8 cellular contexts compared by ENCODE assay signal in the genomic region with DNA sequence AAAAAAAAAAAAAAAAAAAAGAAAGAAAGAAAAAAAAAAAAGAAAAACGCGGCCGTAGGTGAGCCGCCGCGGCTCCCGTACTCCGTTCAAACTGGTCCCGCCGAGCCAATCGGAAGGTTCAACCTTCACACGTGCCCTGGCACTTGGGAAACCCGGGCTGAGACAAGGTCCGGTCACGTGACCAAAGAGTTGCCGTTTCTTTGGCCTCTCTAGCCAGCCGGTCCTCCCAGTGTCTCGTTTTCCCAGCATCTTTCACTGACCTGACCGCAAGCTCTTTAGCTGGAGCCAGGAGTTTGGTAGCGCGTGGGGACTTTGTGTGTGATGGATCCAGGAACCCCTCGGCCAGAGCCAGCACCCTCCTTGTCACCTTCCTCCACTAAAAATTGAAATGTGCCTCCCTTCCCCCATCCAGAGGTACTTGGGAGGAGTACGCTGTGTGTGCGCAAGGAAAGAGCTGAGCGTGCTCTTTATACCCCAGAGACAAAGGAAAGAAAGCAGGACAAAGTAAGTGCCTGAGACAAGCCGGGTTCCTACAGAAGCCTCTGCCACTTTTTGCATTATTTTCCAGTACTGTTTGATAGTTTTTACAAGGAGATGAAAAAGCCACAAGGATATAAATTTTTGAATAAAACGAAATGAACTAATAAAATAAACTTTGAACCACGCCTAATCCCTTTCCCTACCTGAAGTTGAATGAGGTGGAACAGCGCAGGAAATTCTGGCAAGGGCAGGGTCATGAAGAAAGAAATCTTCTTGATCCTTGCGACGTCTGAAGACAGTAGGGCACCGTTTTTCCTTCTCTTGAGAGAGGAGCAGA. TPM values are rescaled to one million over a fixed set of nuclear protein-coding genes. Genes with fewer than 3 reads are reported as not detected.
DNase-seq lines count a peak whose midpoint lies in the region; ATAC-seq and TF ChIP-seq lines count a peak whose summit lies in the region.

No MANE protein-coding gene starts in this region.

- POLR2A ChIA-PET in CD8-positive, alpha-beta T cell (lab: Charles Lee) = interaction anchor here (0.6 to 3.0 kb wide), 9 partner anchors 8 to 73 kb away, joined by 3 to 32 read pairs (median 4); a partner anchor contains a TSS

- no peaks in the 10 kb centered on the region for H3K27me3 ChIP-seq in CD8-positive, alpha-beta T cell (ENCODE audit: insufficient read depth, low read length)

- peak; percentile 88 for ATAC-seq in CD8-positive, alpha-beta T cell
- ATAC-seq in GM21360 (IDR thresholded peaks at IDR 0.05; ENCODE audit: unreplicated experiment) (peak; percentile 77), memory B cell (ENCODE audit: low read depth) (peak; percentile 91)
- ATAC-seq in effector memory CD8-positive, alpha-beta T cell (replicated peaks) = peak; percentile 93

- peak overlapping the region; percentile 89 for H3K27ac Mint-ChIP-seq in CD8-positive, alpha-beta T cell
- peak overlapping the region; percentile 90 to 93 for H3K27ac Mint-ChIP-seq in effector memory CD8-positive, alpha-beta T cell
- peak overlapping the region; percentile 91 for H3K27ac Mint-ChIP-seq in memory B cell

- DNase-seq in CD8-positive, alpha-beta T cell = peak; percentile 81 to 98 (median 90)
- peak; percentile 97 for DNase-seq in HT1080 (ENCODE audit: low read depth)
- DNase-seq in NOMO-1 (lab: John Stamatoyannopoulos, UW; ENCODE audit: unreplicated experiment in 2 of 2) = peak; percentile 91 to 96
- peak; percentile 76 to 80 (median 80) for DNase-seq in activated CD8-positive, alpha-beta memory T cell treated with anti-CD3 and anti-CD28 coated beads for 48 hours (ENCODE audit: low read depth in 2 of 3, low spot score in 2 of 3)
- DNase-seq in effector memory CD8-positive, alpha-beta T cell = peak; percentile 83 to 92 (median 87)
- DNase-seq in memory B cell (ENCODE audit: low spot score in 2 of 2) = peak; percentile 81 to 87
- DNase-seq in stimulated activated CD8-positive, alpha-beta memory T cell treated with anti-CD3 and anti-CD28 coated beads, Interleukin-12 subunit alpha, Interleukin-12 subunit beta, amount 100 ng/mL, for 1 hour (ENCODE audit: low read depth) = peak; percentile 90

- no peaks in the 10 kb centered on the region for H3K9me3 Mint-ChIP-seq in CD8-positive, alpha-beta T cell
- no peaks in the 10 kb centered on the region for H3K9me3 Mint-ChIP-seq in effector memory CD8-positive, alpha-beta T cell
- no peaks in the 10 kb centered on the region for H3K9me3 Mint-ChIP-seq in memory B cell

- H3K4me1 ChIP-seq in CD8-positive, alpha-beta T cell (ENCODE audit: insufficient read depth, low read length) = peaks cover 28% of the 10 kb centered on the region

- intact Hi-C loops in CD8-positive, alpha-beta T cell (cut with DNase I, micrococcal nuclease) = loop anchor here (1.0 to 5.0 kb wide), 6 partner anchors 12 to 560 kb away; a partner anchor contains a TSS

- peaks cover 37% of the 10 kb centered on the region for H3K4me1 Mint-ChIP-seq in CD8-positive, alpha-beta T cell (ENCODE audit: low read depth)
- H3K4me1 Mint-ChIP-seq in effector memory CD8-positive, alpha-beta T cell (ENCODE audit: low read depth in 2 of 2) = peaks cover 34 to 36% of the 10 kb centered on the region in 2 donors
- peaks cover 38% of the 10 kb centered on the region for H3K4me1 Mint-ChIP-seq in memory B cell

- CTCF ChIA-PET in CD8-positive, alpha-beta T cell (lab: Charles Lee) = interaction anchor here (0.6 to 3.9 kb wide), 6 partner anchors 11 to 125 kb away, joined by 3 to 17 read pairs (median 5); a partner anchor contains a TSS

- H3K36me3 Mint-ChIP-seq in CD8-positive, alpha-beta T cell = peaks cover 23% of the 10 kb centered on the region
- peaks cover 43% of the 10 kb centered on the region for H3K36me3 Mint-ChIP-seq in effector memory CD8-positive, alpha-beta T cell (ENCODE audit: insufficient read depth)
- peaks cover 3% of the 10 kb centered on the region for H3K36me3 Mint-ChIP-seq in memory B cell

- H3K36me3 ChIP-seq in CD8-positive, alpha-beta T cell (ENCODE audit: insufficient read depth, low read length) = peaks cover 4% of the 10 kb centered on the region

- no peaks in the 10 kb centered on the region for H3K27me3 Mint-ChIP-seq in CD8-positive, alpha-beta T cell (ENCODE audit: low read depth)
- no peaks in the 10 kb centered on the region for H3K27me3 Mint-ChIP-seq in effector memory CD8-positive, alpha-beta T cell
- H3K27me3 Mint-ChIP-seq in memory B cell = no peaks in the 10 kb centered on the region

- peak overlapping the region; percentile 93 for H3K4me3 Mint-ChIP-seq in CD8-positive, alpha-beta T cell
- H3K4me3 Mint-ChIP-seq in effector memory CD8-positive, alpha-beta T cell = peak overlapping the region; percentile 94 to 96
- peak overlapping the region; percentile 88 for H3K4me3 Mint-ChIP-seq in memory B cell

- TF ChIP-seq CTCF in CD8-positive, alpha-beta T cell (IDR thresholded peaks at IDR 0.05) = no peak

- peak overlapping the region; percentile 85 for H3K4me3 ChIP-seq in CD8-positive, alpha-beta T cell (ENCODE audit: low read depth, low read length)

- H3K9me3 ChIP-seq in CD8-positive, alpha-beta T cell (ENCODE audit: low read length) = no peaks in the 10 kb centered on the region

- H3K27ac ChIP-seq in CD8-positive, alpha-beta T cell (ENCODE audit: low read depth, low read length) = peak overlapping the region; percentile 55

RNA-seq across cellular contexts. Expression of a gene that starts 1.0 kb away (rescaled TPM):
- total RNA-seq in CD8-positive, alpha-beta T cell = 10 to 100 TPM; 39.4 to 39.6 TPM
- total RNA-seq in HT1080 (2014; rRNA removed; shearing (Covaris generic)) = 11.8 and 19.1 TPM in 2 replicates
- polyA plus RNA-seq in HT1080 (2015; cell fraction: cytosol; rRNA removed) = 35.9 and 36.1 TPM in 2 replicates
- polyA plus RNA-seq in HT1080 (2015; cell fraction: nucleus; rRNA removed) = 168 and 175 TPM in 2 replicates

RNA-seq across cellular contexts. Expression of a gene that starts 11.7 kb away (rescaled TPM):
- total RNA-seq in CD8-positive, alpha-beta T cell = 100 to 1,000 TPM; 197 to 213 TPM
- total RNA-seq in HT1080 (2014; rRNA removed; shearing (Covaris generic)) = 290 and 342 TPM in 2 replicates
- 261 and 278 TPM in 2 replicates for polyA plus RNA-seq in HT1080 (2015; cell fraction: cytosol; rRNA removed)
- polyA plus RNA-seq in HT1080 (2015; cell fraction: nucleus; rRNA removed) = 133 and 139 TPM in 2 replicates

RNA-seq across cellular contexts. Expression of a gene that starts 14.5 kb away (rescaled TPM):
- 10 to 100 TPM; 17.6 to 19.8 TPM for total RNA-seq in CD8-positive, alpha-beta T cell
- total RNA-seq in HT1080 (2014; rRNA removed; shearing (Covaris generic)) = 138 and 140 TPM in 2 replicates
- 97.2 and 111 TPM in 2 replicates for polyA plus RNA-seq in HT1080 (2015; cell fraction: cytosol; rRNA removed)
- polyA plus RNA-seq in HT1080 (2015; cell fraction: nucleus; rRNA removed) = 64.6 and 73.6 TPM in 2 replicates

RNA-seq across cellular contexts. Expression of a gene that starts 26.3 kb away (rescaled TPM):
- total RNA-seq in CD8-positive, alpha-beta T cell = 1 to 10 TPM; 2.3 to 2.8 TPM
- 14.0 and 22.2 TPM in 2 replicates for total RNA-seq in HT1080 (2014; rRNA removed; shearing (Covaris generic))
- 20.8 and 21.3 TPM in 2 replicates for polyA plus RNA-seq in HT1080 (2015; cell fraction: cytosol; rRNA removed)
- 21.5 and 22.7 TPM in 2 replicates for polyA plus RNA-seq in HT1080 (2015; cell fraction: nucleus; rRNA removed)

RNA-seq across cellular contexts. Expression of a gene that starts 28.8 kb away (rescaled TPM):
- not detected for total RNA-seq in CD8-positive, alpha-beta T cell
- not detected in 2 replicates for total RNA-seq in HT1080 (2014; rRNA removed; shearing (Covaris generic))
- polyA plus RNA-seq in HT1080 (2015; cell fraction: cytosol; rRNA removed) = not detected in 2 replicates
- not detected in 2 replicates for polyA plus RNA-seq in HT1080 (2015; cell fraction: nucleus; rRNA removed)

Comparison
In these comparisons a context has a peak if more than half of its experiments do, and no peak if none do; other contexts are left out.
1. Peak in every context shown above with its lines: DNase-seq, ATAC-seq, H3K4me3 ChIP-seq and H3K27ac ChIP-seq.